Comparison of ENCODE assay signal across 10 cellular contexts in genomic region chr3:133464573-133464972, GRCh38.
DNase-seq lines count a peak whose midpoint lies in the region; ATAC-seq and TF ChIP-seq lines count a peak whose summit lies in the region.
"Had no signal": no experiment of that assay in that cellular context is flagged by ENCODE, and none has a peak within 500 bp of the region (broad histone marks: within the 10 kb centered on the region; RNA-seq: fewer than 3 reads in every experiment).

No MANE protein-coding gene starts in this region.

- H3K36me3 Mint-ChIP-seq in naive thymus-derived CD4-positive, alpha-beta T cell = no peaks in the 10 kb centered on the region

- POLR2A ChIA-PET in naive thymus-derived CD4-positive, alpha-beta T cell (lab: Charles Lee) = no interaction called here

- ATAC-seq in HG03378 (IDR thresholded peaks at IDR 0.05; ENCODE audit: unreplicated experiment) (peak; percentile 34), sciatic nerve (no peak), GM18505 (IDR thresholded peaks at IDR 0.05; ENCODE audit: unreplicated experiment) (no peak)
- ATAC-seq in naive thymus-derived CD4-positive, alpha-beta T cell = no peak

- intact Hi-C loops in sciatic nerve (cut with DNase I) = no loop called here
- intact Hi-C loops in naive thymus-derived CD4-positive, alpha-beta T cell (cut with micrococcal nuclease) = no loop called here

- no peaks in the 10 kb centered on the region for H3K27me3 ChIP-seq in naive thymus-derived CD4-positive, alpha-beta T cell (ENCODE audit: control insufficient read depth in 2 of 2, insufficient read depth in 2 of 2, low read length in 2 of 2)

- peak; percentile 63 for DNase-seq in EH (ENCODE audit: low read depth)
- peak; percentile 50 for DNase-seq in SW480 (ENCODE audit: low spot score)
- DNase-seq in kidney tubule cell (ENCODE audit: low spot score) = peak; percentile 58
- no peak for DNase-seq in sciatic nerve (ENCODE audit: low spot score)
- no peak for DNase-seq in naive thymus-derived CD4-positive, alpha-beta T cell
- DNase-seq in superior temporal gyrus (ENCODE audit: extremely low spot score) = no peak
- DNase-seq: activated CD8-positive, alpha-beta memory T cell treated with anti-CD3 and anti-CD28 coated beads, Interleukin-2, amount 50 U/mL, for 4 hours; KG1 had no signal

- no peak for TF ChIP-seq POLR2A in GM18505 (IDR thresholded peaks at IDR 0.05; ENCODE audit: borderline replicate concordance, extremely low read depth, insufficient read depth, insufficient read length)

- H3K9me3 Mint-ChIP-seq in naive thymus-derived CD4-positive, alpha-beta T cell = peaks cover 0 to 1% (median 0%) of the 10 kb centered on the region in 11 donors

- peaks cover 15 to 70% (median 55%) of the 10 kb centered on the region in 7 donors for H3K4me1 Mint-ChIP-seq in naive thymus-derived CD4-positive, alpha-beta T cell

- no peak overlapping the region for H3K27ac Mint-ChIP-seq in naive thymus-derived CD4-positive, alpha-beta T cell

- H3K36me3 ChIP-seq in naive thymus-derived CD4-positive, alpha-beta T cell (ENCODE audit: control insufficient read depth in 2 of 3, insufficient read depth in 3 of 3, low read length in 3 of 3) = no peaks in the 10 kb centered on the region

- H3K4me3 Mint-ChIP-seq in naive thymus-derived CD4-positive, alpha-beta T cell = no peak overlapping the region

- peaks cover 0 to 12% of the 10 kb centered on the region in 2 donors for H3K4me1 ChIP-seq in naive thymus-derived CD4-positive, alpha-beta T cell (ENCODE audit: control insufficient read depth in 2 of 2, insufficient read depth in 2 of 2, low read length in 2 of 2)

- no peaks in the 10 kb centered on the region for H3K9me3 ChIP-seq in naive thymus-derived CD4-positive, alpha-beta T cell (ENCODE audit: control insufficient read depth in 2 of 3, low read length in 3 of 3)

- CTCF ChIA-PET in naive thymus-derived CD4-positive, alpha-beta T cell (lab: Charles Lee) = interaction anchor here (1.1 kb wide), 1 partner anchor 24 kb away, joined by 3 read pairs; no protein-coding TSS in a partner anchor

- H3K4me3 ChIP-seq in naive thymus-derived CD4-positive, alpha-beta T cell (ENCODE audit: low read length) = no peak overlapping the region

- no peak overlapping the region for H3K27ac ChIP-seq in naive thymus-derived CD4-positive, alpha-beta T cell (ENCODE audit: low read depth, low read length)

- H3K27me3 Mint-ChIP-seq in naive thymus-derived CD4-positive, alpha-beta T cell = peaks cover 0 to 4% (median 0%) of the 10 kb centered on the region in 5 donors

Comparison
In these comparisons a context has a peak if more than half of its experiments do, and no peak if none do; other contexts are left out.
1. DNase-seq: peak in EH (single experiment), SW480 (single experiment) and kidney tubule cell (single experiment); none in sciatic nerve (single experiment), naive thymus-derived CD4-positive, alpha-beta T cell (0 of 9) and superior temporal gyrus (single experiment).